In the genomic region with DNA sequence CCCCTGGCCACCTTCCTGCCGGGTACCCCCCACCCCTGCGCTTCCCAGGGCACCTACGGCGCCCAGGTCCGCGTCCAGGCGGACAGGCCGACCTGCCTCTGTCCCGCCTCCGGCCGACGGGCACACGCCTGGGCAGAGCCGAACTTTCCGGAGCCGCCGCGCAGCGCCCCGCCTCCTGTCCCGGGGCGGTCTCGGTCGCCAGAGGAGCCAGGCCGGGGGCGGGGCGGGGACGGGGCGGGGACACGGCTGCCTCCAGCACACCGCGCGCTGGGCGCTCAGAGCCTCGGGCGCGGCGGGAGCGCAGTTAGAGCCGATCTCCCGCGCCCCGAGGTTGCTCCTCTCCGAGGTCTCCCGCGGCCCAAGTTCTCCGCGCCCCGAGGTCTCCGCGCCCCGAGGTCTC, we compare ENCODE assay signal across 7 cellular contexts.
DNase-seq lines count a peak whose midpoint lies in the region; ATAC-seq and TF ChIP-seq lines count a peak whose summit lies in the region.
"Not testable (repeated sequence)": the region's sequence is repeated elsewhere in the genome, so short reads cannot be mapped to it uniquely, and the experiment has no call there.

No MANE protein-coding gene starts in this region.

- intact Hi-C loops in heart left ventricle (cut with DNase I); natural killer cell (cut with micrococcal nuclease): not testable (repeated sequence)

- WGBS in heart left ventricle, 4 donors = no CpG with 5 or more reads among the region's 52 CpGs

- H3K27ac ChIP-seq in heart left ventricle = not testable (repeated sequence)

- H3K27me3 ChIP-seq in heart left ventricle = not testable (repeated sequence)

- H3K9me3 ChIP-seq in heart left ventricle = not testable (repeated sequence)

- H3K36me3 ChIP-seq in heart left ventricle = not testable (repeated sequence)

- H3K27me3 Mint-ChIP-seq in activated CD8-positive, alpha-beta memory T cell treated with anti-CD3 and anti-CD28 coated beads, Interleukin-2, amount 10 ng/mL, durations not matched to agents 7 days and 5 days; natural killer cell (ENCODE audit: low read depth in 2 of 2): not testable (repeated sequence)

- H3K36me3 Mint-ChIP-seq in activated CD8-positive, alpha-beta memory T cell treated with anti-CD3 and anti-CD28 coated beads, Interleukin-2, amount 10 ng/mL, durations not matched to agents 7 days and 5 days; natural killer cell: not testable (repeated sequence)

- CTCF ChIA-PET in activated CD8-positive, alpha-beta memory T cell treated with anti-CD3 and anti-CD28 coated beads, Interleukin-2, amount 10 ng/mL, durations not matched to agents 7 days and 5 days (lab: Charles Lee) = not testable (repeated sequence)

- not testable (repeated sequence) for TF ChIP-seq CTCF in heart left ventricle (IDR thresholded peaks at IDR 0.05); natural killer cell (IDR thresholded peaks at IDR 0.05)

- H3K4me1 Mint-ChIP-seq in activated CD8-positive, alpha-beta memory T cell treated with anti-CD3 and anti-CD28 coated beads, Interleukin-2, amount 10 ng/mL, durations not matched to agents 7 days and 5 days; natural killer cell: not testable (repeated sequence)

- H3K4me3 Mint-ChIP-seq in activated CD8-positive, alpha-beta memory T cell treated with anti-CD3 and anti-CD28 coated beads, Interleukin-2, amount 10 ng/mL, durations not matched to agents 7 days and 5 days; natural killer cell: not testable (repeated sequence)

- H3K4me1 ChIP-seq in heart left ventricle = not testable (repeated sequence)

- peak; percentile 43 for ATAC-seq in GM19023 (IDR thresholded peaks at IDR 0.05; ENCODE audit: unreplicated experiment)
- peak; percentile 41 for ATAC-seq in GM21529 (IDR thresholded peaks at IDR 0.05; ENCODE audit: unreplicated experiment)
- peak; percentile 39 for ATAC-seq in HG02852 (IDR thresholded peaks at IDR 0.05; ENCODE audit: unreplicated experiment)
- ATAC-seq in HG03460 (IDR thresholded peaks at IDR 0.05; ENCODE audit: unreplicated experiment) = peak; percentile 31
- ATAC-seq in activated CD8-positive, alpha-beta memory T cell treated with anti-CD3 and anti-CD28 coated beads, Interleukin-2, amount 10 ng/mL, durations not matched to agents 7 days and 5 days = peak; percentile 71
- ATAC-seq in heart left ventricle = peak; percentile 58 to 93 (median 88)
- ATAC-seq in natural killer cell = peak; percentile 60 to 66 (median 61)

- not testable (repeated sequence) for H3K4me3 ChIP-seq in heart left ventricle

- not testable (repeated sequence) for DNase-seq in activated CD8-positive, alpha-beta memory T cell treated with anti-CD3 and anti-CD28 coated beads, Interleukin-2, amount 10 ng/mL, durations not matched to agents 7 days and 5 days; heart left ventricle; natural killer cell

- not testable (repeated sequence) for TF ChIP-seq POLR2A in heart left ventricle (IDR thresholded peaks at IDR 0.05)

- not testable (repeated sequence) for H3K27ac Mint-ChIP-seq in activated CD8-positive, alpha-beta memory T cell treated with anti-CD3 and anti-CD28 coated beads, Interleukin-2, amount 10 ng/mL, durations not matched to agents 7 days and 5 days; natural killer cell

- not testable (repeated sequence) for H3K9me3 Mint-ChIP-seq in activated CD8-positive, alpha-beta memory T cell treated with anti-CD3 and anti-CD28 coated beads, Interleukin-2, amount 10 ng/mL, durations not matched to agents 7 days and 5 days (ENCODE audit: low read depth); natural killer cell

Comparison
In these comparisons a context has a peak if more than half of its experiments do, and no peak if none do; other contexts are left out.
1. ATAC-seq: peak in every context shown above with its lines; median percentile 88 in heart left ventricle; 71 in activated CD8-positive, alpha-beta memory T cell treated with anti-CD3 and anti-CD28 coated beads, Interleukin-2, amount 10 ng/mL, durations not matched to agents 7 days and 5 days; 61 in natural killer cell; 43 in GM19023; 41 in GM21529; 39 in HG02852; 31 in HG03460.